ENCODE assay signal across 22 cellular contexts in genomic region chr15:64141798-64142512, GRCh38. TPM values are rescaled to one million over a fixed set of nuclear protein-coding genes. Genes with fewer than 3 reads are reported as not detected.
A peak's percentile ranks its signal among the peaks of the same experiment; 100 is the strongest.
DNase-seq lines count a peak whose midpoint lies in the region; ATAC-seq and TF ChIP-seq lines count a peak whose summit lies in the region.
"Had no signal": no experiment of that assay in that cellular context is flagged by ENCODE, and none has a peak within 500 bp of the region (broad histone marks: within the 10 kb centered on the region; RNA-seq: fewer than 3 reads in every experiment).

No MANE protein-coding gene starts in this region.

- no peaks in the 10 kb centered on the region for H3K9me3 Mint-ChIP-seq in activated naive CD4-positive, alpha-beta T cell treated with anti-CD3 and anti-CD28 coated beads, Interleukin-2, amount 10 ng/mL, durations not matched to agents 7 days and 5 days
- H3K9me3 Mint-ChIP-seq in activated naive CD4-positive, alpha-beta T cell treated with anti-CD3 and anti-CD28 coated beads for 36 hours = no peaks in the 10 kb centered on the region
- no peaks in the 10 kb centered on the region for H3K9me3 Mint-ChIP-seq in stimulated activated effector memory CD8-positive, alpha-beta T cell treated with anti-CD3 and anti-CD28 coated beads, Interleukin-12 subunit alpha, Interleukin-12 subunit beta, amount 100 ng/mL, for 72 hours
- no peaks in the 10 kb centered on the region for H3K9me3 Mint-ChIP-seq in MCF 10A (ENCODE audit: unreplicated experiment)
- H3K9me3 Mint-ChIP-seq: T-helper 2 cell treated with Interferon-gamma antibody and Interleukin-4, amounts not matched to agents 5 μg/mL and 100 μg/mL, for 36 hours had no signal

- intact Hi-C loops in activated naive CD4-positive, alpha-beta T cell treated with anti-CD3 and anti-CD28 coated beads for 36 hours (cut with micrococcal nuclease) = no loop called here
- intact Hi-C loops in dorsolateral prefrontal cortex (cut with DNase I) = no loop called here
- intact Hi-C loops in MCF 10A (cut with micrococcal nuclease) = no loop called here

- TF ChIP-seq CTCF in dorsolateral prefrontal cortex (IDR thresholded peaks at IDR 0.05 in 54 of 56, conservative IDR thresholded peaks at IDR 0.05 in 2 of 56; ENCODE audit: low read depth in 1 of 56, partially characterized antibody in 56 of 56) (no peak), MCF 10A (IDR thresholded peaks at IDR 0.05; ENCODE audit: unreplicated experiment) (no peak)

- no peak overlapping the region for H3K4me3 ChIP-seq in dorsolateral prefrontal cortex
- H3K4me3 ChIP-seq: body of pancreas, coronary artery, SJSA1, upper lobe of right lung had no signal

- CTCF ChIA-PET in activated naive CD4-positive, alpha-beta T cell treated with anti-CD3 and anti-CD28 coated beads, Interleukin-2, amount 10 ng/mL, durations not matched to agents 7 days and 5 days (lab: Charles Lee) = no interaction called here
- CTCF ChIA-PET in activated naive CD4-positive, alpha-beta T cell treated with anti-CD3 and anti-CD28 coated beads for 36 hours (lab: Charles Lee) = interaction anchor here (1.5 kb wide), 1 partner anchor 11 kb away, joined by 7 read pairs; no protein-coding TSS in a partner anchor
- CTCF ChIA-PET in MCF 10A (lab: Yijun Ruan, JAX) = interaction anchor here (1.1 kb wide), 1 partner anchor 12 kb away, joined by 5 read pairs; no protein-coding TSS in a partner anchor

- H3K27ac ChIP-seq in dorsolateral prefrontal cortex = peak overlapping the region in 58 of 59 donors; percentile 41 to 96 (median 86)
- H3K27ac ChIP-seq: body of pancreas, C4-2B, coronary artery, epithelial cell of prostate, HL-60, SJSA1, upper lobe of right lung had no signal

- H3K27ac Mint-ChIP-seq in activated naive CD4-positive, alpha-beta T cell treated with anti-CD3 and anti-CD28 coated beads, Interleukin-2, amount 10 ng/mL, durations not matched to agents 7 days and 5 days = peak overlapping the region; percentile 25
- no peak overlapping the region for H3K27ac Mint-ChIP-seq in activated naive CD4-positive, alpha-beta T cell treated with anti-CD3 and anti-CD28 coated beads for 36 hours
- peak overlapping the region; percentile 82 for H3K27ac Mint-ChIP-seq in stimulated activated effector memory CD8-positive, alpha-beta T cell treated with anti-CD3 and anti-CD28 coated beads, Interleukin-12 subunit alpha, Interleukin-12 subunit beta, amount 100 ng/mL, for 72 hours
- H3K27ac Mint-ChIP-seq in MCF 10A (ENCODE audit: low read depth, unreplicated experiment) = no peak overlapping the region
- H3K27ac Mint-ChIP-seq: activated CD8-positive, alpha-beta memory T cell treated with anti-CD3 and anti-CD28 coated beads, Interleukin-2, amount 10 ng/mL, durations not matched to agents 7 days and 5 days; T-helper 2 cell treated with Interferon-gamma antibody and Interleukin-4, amounts not matched to agents 5 μg/mL and 100 μg/mL, for 36 hours had no signal

- H3K4me3 Mint-ChIP-seq in activated naive CD4-positive, alpha-beta T cell treated with anti-CD3 and anti-CD28 coated beads, Interleukin-2, amount 10 ng/mL, durations not matched to agents 7 days and 5 days = no peak overlapping the region
- no peak overlapping the region for H3K4me3 Mint-ChIP-seq in activated naive CD4-positive, alpha-beta T cell treated with anti-CD3 and anti-CD28 coated beads for 36 hours
- no peak overlapping the region for H3K4me3 Mint-ChIP-seq in stimulated activated effector memory CD8-positive, alpha-beta T cell treated with anti-CD3 and anti-CD28 coated beads, Interleukin-12 subunit alpha, Interleukin-12 subunit beta, amount 100 ng/mL, for 72 hours
- no peak overlapping the region for H3K4me3 Mint-ChIP-seq in MCF 10A (ENCODE audit: unreplicated experiment)
- H3K4me3 Mint-ChIP-seq: activated CD8-positive, alpha-beta memory T cell treated with anti-CD3 and anti-CD28 coated beads, Interleukin-2, amount 10 ng/mL, durations not matched to agents 7 days and 5 days; T-helper 2 cell treated with Interferon-gamma antibody and Interleukin-4, amounts not matched to agents 5 μg/mL and 100 μg/mL, for 36 hours had no signal

- no TSS peak for BruUV-seq in MCF 10A (replicated peaks; lab: Mats Ljungman, UMichigan)

- H3K27me3 ChIP-seq in dorsolateral prefrontal cortex = no peaks in the 10 kb centered on the region
- H3K27me3 ChIP-seq: body of pancreas, SJSA1, upper lobe of right lung had no signal

- H3K27me3 Mint-ChIP-seq in activated naive CD4-positive, alpha-beta T cell treated with anti-CD3 and anti-CD28 coated beads, Interleukin-2, amount 10 ng/mL, durations not matched to agents 7 days and 5 days = no peaks in the 10 kb centered on the region
- no peaks in the 10 kb centered on the region for H3K27me3 Mint-ChIP-seq in activated naive CD4-positive, alpha-beta T cell treated with anti-CD3 and anti-CD28 coated beads for 36 hours (ENCODE audit: low read depth)
- H3K27me3 Mint-ChIP-seq in MCF 10A (ENCODE audit: insufficient read depth, unreplicated experiment) = no peaks in the 10 kb centered on the region
- H3K27me3 Mint-ChIP-seq: activated CD8-positive, alpha-beta memory T cell treated with anti-CD3 and anti-CD28 coated beads, Interleukin-2, amount 10 ng/mL, durations not matched to agents 7 days and 5 days had no signal

- DNase-seq in activated naive CD4-positive, alpha-beta T cell treated with anti-CD3 and anti-CD28 coated beads, Interleukin-2, amount 10 ng/mL, durations not matched to agents 7 days and 5 days = no peak
- no peak for DNase-seq in activated naive CD4-positive, alpha-beta T cell treated with anti-CD3 and anti-CD28 coated beads for 36 hours
- DNase-seq in dorsolateral prefrontal cortex = peak in 3 of 10 donors; percentile 37 to 55 (median 43)
- DNase-seq in stimulated activated effector memory CD8-positive, alpha-beta T cell treated with anti-CD3 and anti-CD28 coated beads, Interleukin-12 subunit alpha, Interleukin-12 subunit beta, amount 100 ng/mL, for 72 hours (ENCODE audit: low spot score in 2 of 2) = no peak
- no peak for DNase-seq in MCF 10A (ENCODE audit: unreplicated experiment)
- DNase-seq: activated CD8-positive, alpha-beta memory T cell treated with anti-CD3 and anti-CD28 coated beads, Interleukin-2, amount 10 ng/mL, durations not matched to agents 7 days and 5 days; body of pancreas; kidney glomerular epithelial cell; NCI-H1694 treated with DMSO at 0.1 percent for 48 hours; NCI-H2227 treated with DMSO at 0.1 percent for 48 hours; stimulated activated CD4-positive, alpha-beta T cell treated with anti-CD3 and anti-CD28 coated beads, Interleukin-15, amount 100 ng/mL, for 24 hours; stimulated activated naive CD4-positive, alpha-beta T cell had no signal

- peaks cover 12% of the 10 kb centered on the region for H3K36me3 Mint-ChIP-seq in activated naive CD4-positive, alpha-beta T cell treated with anti-CD3 and anti-CD28 coated beads, Interleukin-2, amount 10 ng/mL, durations not matched to agents 7 days and 5 days
- H3K36me3 Mint-ChIP-seq in activated naive CD4-positive, alpha-beta T cell treated with anti-CD3 and anti-CD28 coated beads for 36 hours (ENCODE audit: low read depth) = peaks cover 11% of the 10 kb centered on the region
- peaks cover 64% of the 10 kb centered on the region for H3K36me3 Mint-ChIP-seq in stimulated activated effector memory CD8-positive, alpha-beta T cell treated with anti-CD3 and anti-CD28 coated beads, Interleukin-12 subunit alpha, Interleukin-12 subunit beta, amount 100 ng/mL, for 72 hours
- H3K36me3 Mint-ChIP-seq in MCF 10A (ENCODE audit: insufficient read depth, unreplicated experiment) = peaks cover 55% of the 10 kb centered on the region

- POLR2A ChIA-PET in MCF 10A (lab: Yijun Ruan, JAX) = interaction anchor here (0.7 kb wide), 1 partner anchor 71 kb away, joined by 3 read pairs; no protein-coding TSS in a partner anchor

- no peaks in the 10 kb centered on the region for H3K4me1 Mint-ChIP-seq in activated naive CD4-positive, alpha-beta T cell treated with anti-CD3 and anti-CD28 coated beads, Interleukin-2, amount 10 ng/mL, durations not matched to agents 7 days and 5 days
- H3K4me1 Mint-ChIP-seq in activated naive CD4-positive, alpha-beta T cell treated with anti-CD3 and anti-CD28 coated beads for 36 hours (ENCODE audit: low read depth) = no peaks in the 10 kb centered on the region
- peaks cover 13% of the 10 kb centered on the region for H3K4me1 Mint-ChIP-seq in stimulated activated effector memory CD8-positive, alpha-beta T cell treated with anti-CD3 and anti-CD28 coated beads, Interleukin-12 subunit alpha, Interleukin-12 subunit beta, amount 100 ng/mL, for 72 hours
- H3K4me1 Mint-ChIP-seq in MCF 10A (ENCODE audit: insufficient read depth, unreplicated experiment) = no peaks in the 10 kb centered on the region
- H3K4me1 Mint-ChIP-seq: activated CD8-positive, alpha-beta memory T cell treated with anti-CD3 and anti-CD28 coated beads, Interleukin-2, amount 10 ng/mL, durations not matched to agents 7 days and 5 days had no signal

- no peak for ATAC-seq in stimulated activated effector memory CD8-positive, alpha-beta T cell treated with anti-CD3 and anti-CD28 coated beads, Interleukin-12 subunit alpha, Interleukin-12 subunit beta, amount 100 ng/mL, for 72 hours
- ATAC-seq in GM18517 (IDR thresholded peaks at IDR 0.05; ENCODE audit: unreplicated experiment) = no peak
- ATAC-seq: activated CD4-positive, CD25-positive, alpha-beta regulatory T cell treated with anti-CD3 and anti-CD28 coated beads, Interleukin-2, amount 50 U/mL, for 24 hours; activated CD8-positive, alpha-beta memory T cell treated with anti-CD3 and anti-CD28 coated beads, Interleukin-2, amount 10 ng/mL, durations not matched to agents 7 days and 5 days; body of pancreas; HCT116; upper lobe of right lung had no signal

RNA-seq across cellular contexts. Expression of gene SNX22, which starts 9.6 kb away (rescaled TPM):
- total RNA-seq in activated naive CD4-positive, alpha-beta T cell treated with anti-CD3 and anti-CD28 coated beads for 36 hours = under 1 TPM; 0.19 to 0.47 TPM
- total RNA-seq in dorsolateral prefrontal cortex (10 to 100 TPM in 113 of 120 experiments, 1 to 10 TPM in 7; 3.1 to 59.1 (median 19.8) TPM), MCF 10A (2022) (0.16 and 0.25 TPM in 2 replicates)

RNA-seq across cellular contexts. Expression of gene PPIB, which starts 20.9 kb away (rescaled TPM):
- total RNA-seq in activated naive CD4-positive, alpha-beta T cell treated with anti-CD3 and anti-CD28 coated beads for 36 hours = 100 to 1,000 TPM; 187 to 202 TPM
- 100 to 1,000 TPM in 85 of 120 experiments, 10 to 100 TPM in 35; 75.2 to 173 (median 106) TPM for total RNA-seq in dorsolateral prefrontal cortex
- total RNA-seq in MCF 10A (2022) = 874 and 1,247 TPM in 2 replicates

RNA-seq across cellular contexts. Expression of gene SNX1, which starts 46.2 kb away (rescaled TPM):
- 10 to 100 TPM; 80.7 to 84.2 TPM for total RNA-seq in activated naive CD4-positive, alpha-beta T cell treated with anti-CD3 and anti-CD28 coated beads for 36 hours
- total RNA-seq in dorsolateral prefrontal cortex (100 to 1,000 TPM in 82 of 120 experiments, 10 to 100 TPM in 38; 71.7 to 193 (median 110) TPM), MCF 10A (2022) (70.2 and 83.6 TPM in 2 replicates)

RNA-seq across cellular contexts. Expression of gene CIAO2A, which starts 48.3 kb away (rescaled TPM):
- total RNA-seq in activated naive CD4-positive, alpha-beta T cell treated with anti-CD3 and anti-CD28 coated beads for 36 hours = 100 to 1,000 TPM; 105 TPM
- 10 to 100 TPM; 13.7 to 37.5 (median 22.9) TPM for total RNA-seq in dorsolateral prefrontal cortex
- 38.7 and 44.7 TPM in 2 replicates for total RNA-seq in MCF 10A (2022)

Comparison
In these comparisons a context has a peak if more than half of its experiments do, and no peak if none do; other contexts are left out.
1. H3K27ac Mint-ChIP-seq: peak in activated naive CD4-positive, alpha-beta T cell treated with anti-CD3 and anti-CD28 coated beads, Interleukin-2, amount 10 ng/mL, durations not matched to agents 7 days and 5 days (single experiment) and stimulated activated effector memory CD8-positive, alpha-beta T cell treated with anti-CD3 and anti-CD28 coated beads, Interleukin-12 subunit alpha, Interleukin-12 subunit beta, amount 100 ng/mL, for 72 hours (single experiment); none in activated naive CD4-positive, alpha-beta T cell treated with anti-CD3 and anti-CD28 coated beads for 36 hours (single experiment) and MCF 10A (single experiment).